Comparison of ENCODE assay signal across 1 cellular context in the genomic region with DNA sequence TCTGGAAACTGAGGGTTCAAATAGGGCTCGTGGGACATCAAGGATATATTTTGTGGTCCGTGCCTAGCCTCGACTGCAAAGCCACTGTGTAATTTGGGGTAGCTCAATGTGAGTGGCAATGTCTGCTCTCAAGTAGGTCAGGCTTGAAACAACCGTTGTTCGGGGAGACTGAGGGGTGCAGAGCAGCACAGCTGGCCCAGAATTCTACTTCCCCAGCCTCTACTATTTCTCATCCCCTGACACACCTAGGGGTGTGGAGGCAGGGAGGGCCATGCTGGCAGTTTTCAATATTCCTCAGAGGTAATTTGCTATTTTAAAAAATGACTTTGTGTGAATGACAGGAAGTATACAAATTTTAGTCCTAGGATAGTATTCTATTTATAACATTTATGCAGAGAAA.
TF ChIP-seq lines count a peak whose summit lies in the region.

No MANE protein-coding gene starts in this region.

TF ChIP-seq in A549, 52 proteins besides CTCF, POLR2A, EP300 and RAD21:
- TF ChIP-seq BCL3 (IDR thresholded peaks at IDR 0.05) (no peak), POLR2AphosphoS2 (conservative IDR thresholded peaks at IDR 0.05; ENCODE audit: low read length) (no peak), RNF2 (IDR thresholded peaks at IDR 0.05; ENCODE audit: borderline replicate concordance, low read depth) (no peak), PBX3 (IDR thresholded peaks at IDR 0.05) (no peak), CEBPB (IDR thresholded peaks at IDR 0.05) (no peak), ZSCAN20 (CRISPR knock-in tag; IDR thresholded peaks at IDR 0.05) (no peak), ZC3H11A (IDR thresholded peaks at IDR 0.05) (no peak)
